ENCODE assay signal across 16 cellular contexts in the genomic region with DNA sequence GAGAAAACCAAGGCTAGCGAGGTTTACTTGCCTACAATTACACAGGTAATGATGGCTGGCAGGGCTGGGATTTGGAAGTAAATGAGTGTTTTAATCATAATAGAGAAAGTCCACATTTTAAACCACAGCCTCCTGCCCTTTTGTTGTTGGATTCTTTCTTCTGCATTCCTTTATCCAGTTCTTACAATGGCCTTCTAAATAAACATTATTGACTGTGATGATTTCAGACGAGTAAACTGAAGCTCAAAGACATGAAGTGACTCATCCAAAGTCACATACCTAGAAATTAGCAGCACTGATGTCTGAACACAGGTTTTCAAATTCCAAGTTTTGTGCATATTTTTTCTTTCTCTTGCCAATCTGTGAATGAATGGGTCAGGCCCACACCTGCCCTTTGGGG. TPM values are rescaled to one million over a fixed set of nuclear protein-coding genes. Genes with fewer than 3 reads are reported as not detected.
A peak's percentile ranks its signal among the peaks of the same experiment; 100 is the strongest.
DNase-seq lines count a peak whose midpoint lies in the region; ATAC-seq and TF ChIP-seq lines count a peak whose summit lies in the region.
"Had no signal": no experiment of that assay in that cellular context is flagged by ENCODE, and none has a peak within 500 bp of the region (broad histone marks: within the 10 kb centered on the region; RNA-seq: fewer than 3 reads in every experiment).

No MANE protein-coding gene starts in this region.

- H3K4me1 ChIP-seq in osteoblast (ENCODE audit: insufficient read depth, low read length): no peaks in the 10 kb centered on the region

- H3K27ac ChIP-seq in epithelial cell of prostate (peak overlapping the region; percentile 55), osteoblast (ENCODE audit: low read depth, low read length) (no peak overlapping the region)

- H3K79me2 ChIP-seq in osteoblast (ENCODE audit: insufficient read depth, low read length): no peaks in the 10 kb centered on the region

- H4K20me1 ChIP-seq in osteoblast (ENCODE audit: insufficient read depth, low read length): no peaks in the 10 kb centered on the region

- no peak overlapping the region for H3K4me3 ChIP-seq in osteoblast (ENCODE audit: insufficient read depth, low read length)

- ATAC-seq in activated CD4-positive, CD25-positive, alpha-beta regulatory T cell treated with anti-CD3 and anti-CD28 coated beads, Interleukin-2, amount 50 U/mL, for 24 hours: no peak
- no peak for ATAC-seq in HG03280 (IDR thresholded peaks at IDR 0.05; ENCODE audit: unreplicated experiment)
- ATAC-seq: activated CD4-positive, alpha-beta T cell treated with anti-CD3 and anti-CD28 coated beads for 36 hours had no signal

- TF ChIP-seq CTCF in osteoblast (IDR thresholded peaks at IDR 0.05; ENCODE audit: extremely low read depth, low read depth, low read length): no peak

- H3K27me3 ChIP-seq in osteoblast (ENCODE audit: insufficient read depth, low read length): peaks cover 3% of the 10 kb centered on the region

- no peaks in the 10 kb centered on the region for H3K36me3 ChIP-seq in osteoblast (ENCODE audit: insufficient read depth, low read length)

- no peak overlapping the region for H2AFZ ChIP-seq in osteoblast (ENCODE audit: low read length)

- DNase-seq in EH (ENCODE audit: low read depth): peak; percentile 46
- peak; percentile 58 for DNase-seq in RPMI7951 (ENCODE audit: low read depth)
- no peak for DNase-seq in epithelial cell of prostate (ENCODE audit: low read depth, low spot score)
- DNase-seq in osteoblast (ENCODE audit: insufficient read length, low spot score, missing footprints): peak; percentile 44
- no peak for DNase-seq in stimulated activated CD4-positive, alpha-beta T cell treated with anti-CD3 and anti-CD28 coated beads, Interleukin-4, amount 100 ng/mL, for 4 hours
- DNase-seq in NCI-H2196 (lab: John Stamatoyannopoulos, UW; ENCODE audit: unreplicated experiment): no peak
- DNase-seq: activated CD4-positive, alpha-beta T cell treated with anti-CD3 and anti-CD28 coated beads for 36 hours; activated T-cell treated with anti-CD3 and anti-CD28 coated beads for 4 hours; DMS79 treated with DMSO at 0.1 percent for 48 hours; NCI-H1436; stimulated activated CD8-positive, alpha-beta memory T cell treated with anti-CD3 and anti-CD28 coated beads, Interleukin-4, amount 100 ng/mL, for 48 hours; T-cell had no signal

- no peaks in the 10 kb centered on the region for H3K9me3 ChIP-seq in osteoblast (ENCODE audit: low read depth, low read length)

- no peak overlapping the region for H3K4me2 ChIP-seq in osteoblast (ENCODE audit: insufficient read depth, low read length)

RNA-seq across cellular contexts. Expression of a gene that starts 51.2 kb away (rescaled TPM):
- not detected in 2 replicates for total RNA-seq in RPMI7951 (2014; rRNA removed; shearing (Covaris generic))
- under 0.01 and 0.72 TPM in 2 replicates for total RNA-seq in osteoblast
- total RNA-seq: activated CD4-positive, alpha-beta T cell treated with anti-CD3 and anti-CD28 coated beads for 36 hours; NCI-H460; OCI-LY7; T-cell had no signal

Comparison
In these comparisons a context has a peak if more than half of its experiments do, and no peak if none do; other contexts are left out.
1. DNase-seq: peak in EH (single experiment), RPMI7951 (single experiment) and osteoblast (single experiment); none in epithelial cell of prostate (single experiment), stimulated activated CD4-positive, alpha-beta T cell treated with anti-CD3 and anti-CD28 coated beads, Interleukin-4, amount 100 ng/mL, for 4 hours (0 of 2) and NCI-H2196 (single experiment).